In genomic region chr3:187828571-187829452, GRCh38 we compare ENCODE assay signal across 1 cellular context.
TF ChIP-seq lines count a peak whose summit lies in the region.

No MANE protein-coding gene starts in this region.

TF ChIP-seq in HepG2, 621 proteins besides CTCF, POLR2A, EP300 and RAD21 (continued from another document):
- no peak for TF ChIP-seq EHMT2 (IDR thresholded peaks at IDR 0.05; ENCODE audit: borderline replicate concordance, low read depth, low read length)
- TF ChIP-seq HMGA1 (CRISPR knock-in tag; conservative IDR thresholded peaks at IDR 0.05) = no peak
- TF ChIP-seq HNF4A (CRISPR knock-in tag; IDR thresholded peaks at IDR 0.05) = peak; percentile 86
- no peak for TF ChIP-seq MTF1 (CRISPR knock-in tag; IDR thresholded peaks at IDR 0.05)
- peak; percentile 49; the same call in 1 of the 2 replicates for TF ChIP-seq PAXIP1 (CRISPR knock-in tag; conservative IDR thresholded peaks at IDR 0.05)
- no peak for TF ChIP-seq E2F5 (CRISPR knock-in tag; conservative IDR thresholded peaks at IDR 0.05)
